In genomic region chr3:187210555-187211327, GRCh38 we compare ENCODE assay signal across 8 cellular contexts. TPM values are rescaled to one million over a fixed set of nuclear protein-coding genes. Genes with fewer than 3 reads are reported as not detected.
A peak's percentile ranks its signal among the peaks of the same experiment; 100 is the strongest.
DNase-seq lines count a peak whose midpoint lies in the region; ATAC-seq and TF ChIP-seq lines count a peak whose summit lies in the region.

No MANE protein-coding gene starts in this region.

- H3K4me3 ChIP-seq in cardiac fibroblast (replicated peaks in 1 of 2; ENCODE audit: low read depth in 2 of 2, low read length in 2 of 2) (no peak overlapping the region), mucosa of descending colon (no peak overlapping the region)

- TF ChIP-seq CTCF in cardiac fibroblast (IDR thresholded peaks at IDR 0.05; ENCODE audit: low read depth, low read length) (no peak), mucosa of descending colon (IDR thresholded peaks at IDR 0.05) (no peak)

- intact Hi-C loops in mucosa of descending colon (cut with DNase I, micrococcal nuclease): no loop called here

- H3K4me1 ChIP-seq in mucosa of descending colon (ENCODE audit: low read depth): no peaks in the 10 kb centered on the region

- peak; percentile 79 for ATAC-seq in HG02840 (IDR thresholded peaks at IDR 0.05; ENCODE audit: low FRiP score, unreplicated experiment)
- peak; percentile 19 for ATAC-seq in mucosa of descending colon

- DNase-seq in GM03348 (ENCODE audit: low spot score): peak; percentile 83
- peak; percentile 24 to 77 for DNase-seq in cardiac fibroblast (ENCODE audit: low read depth in 2 of 2)
- peak in 1 of 3 donors; percentile 10 for DNase-seq in mucosa of descending colon
- DNase-seq in NCI-H1694 treated with DMSO at 0.1 percent for 48 hours (lab: John Stamatoyannopoulos, UW): no peak
- no peak for DNase-seq in NCI-H748 (lab: John Stamatoyannopoulos, UW; ENCODE audit: unreplicated experiment)
- no peak for DNase-seq in NOMO-1 treated with DMSO at 0.1 percent for 48 hours (lab: John Stamatoyannopoulos, UW; ENCODE audit: unreplicated experiment)
- no peak for DNase-seq in NCI-H2227 treated with DMSO at 0.1 percent for 48 hours (lab: John Stamatoyannopoulos, UW)

- no peaks in the 10 kb centered on the region for H3K36me3 ChIP-seq in mucosa of descending colon (ENCODE audit: low read depth)

- H3K9me3 ChIP-seq in mucosa of descending colon: no peaks in the 10 kb centered on the region

RNA-seq across cellular contexts. Expression of gene RTP1, which starts 13.5 kb away (rescaled TPM):
- not detected for total RNA-seq in mucosa of descending colon

Comparison
In these comparisons a context has a peak if more than half of its experiments do, and no peak if none do; other contexts are left out.
1. DNase-seq: peak in GM03348 (single experiment) and cardiac fibroblast (2 of 2); none in NCI-H1694 treated with DMSO at 0.1 percent for 48 hours (single experiment), NCI-H748 (single experiment), NOMO-1 treated with DMSO at 0.1 percent for 48 hours (single experiment) and NCI-H2227 treated with DMSO at 0.1 percent for 48 hours (single experiment).